ENCODE assay signal across 21 cellular contexts in the genomic region with DNA sequence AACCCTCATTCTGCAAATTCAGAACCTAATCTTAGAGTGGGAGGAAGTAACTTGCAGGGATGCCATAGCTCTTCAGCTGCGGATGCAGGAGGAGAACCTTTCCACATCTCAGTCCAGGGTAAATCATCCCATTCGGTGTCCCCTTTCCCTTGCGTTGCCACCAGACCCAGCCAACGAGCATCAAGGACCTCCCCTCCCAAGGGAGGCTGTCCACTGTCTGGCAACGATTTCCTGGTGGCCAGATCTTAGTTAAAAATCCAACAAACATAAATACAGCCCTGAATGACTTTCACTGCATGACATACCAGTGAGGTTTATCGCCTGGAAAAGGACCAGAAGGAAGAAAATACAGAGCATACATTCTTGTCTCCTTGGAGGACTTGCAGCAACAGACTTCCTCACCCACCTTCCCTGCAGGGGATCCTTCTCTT.
DNase-seq lines count a peak whose midpoint lies in the region; ATAC-seq and TF ChIP-seq lines count a peak whose summit lies in the region.
"Had no signal": no experiment of that assay in that cellular context is flagged by ENCODE, and none has a peak within 500 bp of the region (broad histone marks: within the 10 kb centered on the region; RNA-seq: fewer than 3 reads in every experiment).

No MANE protein-coding gene starts in this region.

- H2AFZ ChIP-seq in smooth muscle cell (ENCODE audit: low read depth): no peak overlapping the region

- no peaks in the 10 kb centered on the region for H3K36me3 ChIP-seq in smooth muscle cell (ENCODE audit: low read depth)

- H4K20me1 ChIP-seq in smooth muscle cell (ENCODE audit: low read depth): peaks cover 98% of the 10 kb centered on the region

- peaks cover 12% of the 10 kb centered on the region for H3K4me1 ChIP-seq in smooth muscle cell (ENCODE audit: low read depth)

- no peak overlapping the region for H3K27ac Mint-ChIP-seq in activated CD4-positive, alpha-beta T cell treated with anti-CD3 and anti-CD28 coated beads for 36 hours
- H3K27ac Mint-ChIP-seq: activated naive CD4-positive, alpha-beta T cell treated with anti-CD3 and anti-CD28 coated beads, Interleukin-2, amount 50 U/mL, for 72 hours; endodermal cell; immature natural killer cell; T-helper 2 cell treated with Interferon-gamma antibody and Interleukin-4, amounts not matched to agents 5 μg/mL and 100 μg/mL, for 36 hours had no signal

- no peaks in the 10 kb centered on the region for H3K9me3 ChIP-seq in smooth muscle cell (replicated peaks; ENCODE audit: low read depth)
- H3K9me3 ChIP-seq: BLaER1 treated with 17β-estradiol and CSF1 and Interleukin-3, amounts not matched to agents 10 nM and 100 nM had no signal

- no peak overlapping the region for H3K4me3 ChIP-seq in astrocyte of the cerebellum (ENCODE audit: low read depth, low read length)
- no peak overlapping the region for H3K4me3 ChIP-seq in smooth muscle cell
- H3K4me3 ChIP-seq: BLaER1 treated with 17β-estradiol and CSF1 and Interleukin-3, amounts not matched to agents 10 nM and 100 nM had no signal

- H3K4me3 Mint-ChIP-seq in activated CD4-positive, alpha-beta T cell treated with anti-CD3 and anti-CD28 coated beads for 36 hours: no peak overlapping the region
- H3K4me3 Mint-ChIP-seq: endodermal cell; immature natural killer cell; T-helper 2 cell treated with Interferon-gamma antibody and Interleukin-4, amounts not matched to agents 5 μg/mL and 100 μg/mL, for 36 hours had no signal

- in situ Hi-C loops in astrocyte of the cerebellum (cut with HindIII; ENCODE audit: low sequenced_read_pairs): no loop called here

- POLR2A ChIA-PET in activated CD4-positive, alpha-beta T cell treated with anti-CD3 and anti-CD28 coated beads for 36 hours (lab: Charles Lee): no interaction called here

- H3K4me1 Mint-ChIP-seq in activated CD4-positive, alpha-beta T cell treated with anti-CD3 and anti-CD28 coated beads for 36 hours: no peaks in the 10 kb centered on the region
- H3K4me1 Mint-ChIP-seq: immature natural killer cell had no signal

- DNase-seq in GM04503 (ENCODE audit: low read depth) (peak; percentile 67), astrocyte of the cerebellum (ENCODE audit: low read depth) (peak; percentile 72), kidney tubule cell (ENCODE audit: low spot score) (peak; percentile 50), smooth muscle cell (lab: John Stamatoyannopoulos, UW; ENCODE audit: unreplicated experiment) (no peak), HCEC 1CT (no peak)
- DNase-seq in activated CD4-positive, alpha-beta T cell treated with anti-CD3 and anti-CD28 coated beads for 36 hours: no peak
- DNase-seq in central memory CD4-positive, alpha-beta T cell: no peak
- DNase-seq: activated CD4-positive, alpha-beta T cell treated with anti-CD3 and anti-CD28 coated beads for 48 hours; DMS53; endodermal cell; immature natural killer cell; NCI-H1436; NCI-H446; SIG-M5; stimulated activated CD4-positive, alpha-beta T cell treated with anti-CD3 and anti-CD28 coated beads, Interleukin-15, amount 100 ng/mL, for 24 hours had no signal

- intact Hi-C loops in activated CD4-positive, alpha-beta T cell treated with anti-CD3 and anti-CD28 coated beads for 36 hours (cut with DNase I, micrococcal nuclease): no loop called here

- ATAC-seq in activated CD4-positive, alpha-beta T cell treated with anti-CD3 and anti-CD28 coated beads for 36 hours: no peak
- no peak for ATAC-seq in HG02884 (IDR thresholded peaks at IDR 0.05; ENCODE audit: unreplicated experiment)
- ATAC-seq: activated naive CD4-positive, alpha-beta T cell treated with anti-CD3 and anti-CD28 coated beads, Interleukin-2, amount 50 U/mL, for 72 hours had no signal

- WGBS in smooth muscle cell (ENCODE audit: low lambda C conversion rate): 40% methylated on average over 6 of the region's 6 CpGs

- no peak overlapping the region for H3K27ac ChIP-seq in smooth muscle cell (ENCODE audit: low read depth)
- H3K27ac ChIP-seq: BLaER1 treated with 17β-estradiol and CSF1 and Interleukin-3, amounts not matched to agents 10 nM and 100 nM; HL-60; KMS-11 had no signal

- peaks cover 7% of the 10 kb centered on the region for H3F3A ChIP-seq in smooth muscle cell (ENCODE audit: low read depth)

- H3K4me2 ChIP-seq in smooth muscle cell: peak overlapping the region; percentile 6
- H3K4me2 ChIP-seq: BLaER1 treated with 17β-estradiol and CSF1 and Interleukin-3, amounts not matched to agents 10 nM and 100 nM; KMS-11 had no signal

- CTCF ChIA-PET in activated CD4-positive, alpha-beta T cell treated with anti-CD3 and anti-CD28 coated beads for 36 hours (lab: Charles Lee): no interaction called here

- H3K36me3 Mint-ChIP-seq in activated CD4-positive, alpha-beta T cell treated with anti-CD3 and anti-CD28 coated beads for 36 hours (ENCODE audit: low read depth): no peaks in the 10 kb centered on the region
- H3K36me3 Mint-ChIP-seq: activated naive CD4-positive, alpha-beta T cell treated with anti-CD3 and anti-CD28 coated beads, Interleukin-2, amount 50 U/mL, for 72 hours; immature natural killer cell had no signal

- TF ChIP-seq CTCF in astrocyte of the cerebellum (IDR thresholded peaks at IDR 0.05; ENCODE audit: low read depth, low read length, missing control alignments) (no peak), smooth muscle cell (IDR thresholded peaks at IDR 0.05; ENCODE audit: borderline replicate concordance, insufficient read depth, poor library complexity, severe bottlenecking) (no peak)

- no peak overlapping the region for H3K9ac ChIP-seq in smooth muscle cell (ENCODE audit: low read depth)
- H3K9ac ChIP-seq: BLaER1 treated with 17β-estradiol and CSF1 and Interleukin-3, amounts not matched to agents 10 nM and 100 nM; KMS-11 had no signal

- peaks cover 9% of the 10 kb centered on the region for H3K79me2 ChIP-seq in smooth muscle cell (ENCODE audit: low read depth)

- H3K27me3 ChIP-seq in smooth muscle cell (ENCODE audit: low read depth): no peaks in the 10 kb centered on the region

- peaks cover 3% of the 10 kb centered on the region for H3K27me3 Mint-ChIP-seq in activated CD4-positive, alpha-beta T cell treated with anti-CD3 and anti-CD28 coated beads for 36 hours

- H3K9me3 Mint-ChIP-seq in activated CD4-positive, alpha-beta T cell treated with anti-CD3 and anti-CD28 coated beads for 36 hours (ENCODE audit: low read depth): no peaks in the 10 kb centered on the region
- H3K9me3 Mint-ChIP-seq: activated naive CD4-positive, alpha-beta T cell treated with anti-CD3 and anti-CD28 coated beads, Interleukin-2, amount 50 U/mL, for 72 hours; endodermal cell; immature natural killer cell; T-helper 2 cell treated with Interferon-gamma antibody and Interleukin-4, amounts not matched to agents 5 μg/mL and 100 μg/mL, for 36 hours had no signal

Comparison
In these comparisons a context has a peak if more than half of its experiments do, and no peak if none do; other contexts are left out.
1. DNase-seq: peak in GM04503 (single experiment), astrocyte of the cerebellum (single experiment) and kidney tubule cell (single experiment); none in smooth muscle cell (single experiment), activated CD4-positive, alpha-beta T cell treated with anti-CD3 and anti-CD28 coated beads for 36 hours (single experiment), central memory CD4-positive, alpha-beta T cell (single experiment) and HCEC 1CT (single experiment).